ENCODE assay signal across 19 cellular contexts in genomic region chr17:29005562-29005887, GRCh38. TPM values are rescaled to one million over a fixed set of nuclear protein-coding genes. Genes with fewer than 3 reads are reported as not detected.
DNase-seq lines count a peak whose midpoint lies in the region; ATAC-seq, FAIRE-seq and TF ChIP-seq lines count a peak whose summit lies in the region.
"Had no signal": no experiment of that assay in that cellular context is flagged by ENCODE, and none has a peak within 500 bp of the region (broad histone marks: within the 10 kb centered on the region; RNA-seq: fewer than 3 reads in every experiment).

No MANE protein-coding gene starts in this region.

- TF ChIP-seq POLR2A in HepG2 (IDR thresholded peaks at IDR 0.05; ENCODE audit: insufficient read depth in 1 of 2, low read depth in 2 of 2, low read length in 2 of 2) (no peak), right lobe of liver (IDR thresholded peaks at IDR 0.05) (no peak)

- H3K4me1 ChIP-seq in HepG2 (ENCODE audit: insufficient read depth, low read length) (peaks cover 38% of the 10 kb centered on the region), right lobe of liver (peaks cover 0 to 3% (median 0%) of the 10 kb centered on the region in 4 donors), mesenchymal stem cell (ENCODE audit: control insufficient read depth, insufficient read depth, low read depth, low read length) (peaks cover 11% of the 10 kb centered on the region)

- TF ChIP-seq RAD21 in HepG2 (CRISPR knock-in tag; IDR thresholded peaks at IDR 0.05): no peak

- no TSS peak for BruUV-seq in HepG2 (replicated peaks; lab: Mats Ljungman, UMichigan)

- in situ Hi-C loops in HepG2 (cut with HindIII; ENCODE audit: extremely low pct_ligation_motif_present, low pct_unique_long_range_greater_than_20kb): no loop called here

- ATAC-seq in HepG2 (no peak), right lobe of liver (no peak), HG03045 (IDR thresholded peaks at IDR 0.05; ENCODE audit: unreplicated experiment) (no peak), GM21447 (IDR thresholded peaks at IDR 0.05; ENCODE audit: unreplicated experiment) (no peak)

- FAIRE-seq in HepG2 (lab: Jason Lieb, UNC): no peak
- FAIRE-seq: bronchial epithelial cell, kidney had no signal

- no peak overlapping the region for H2AFZ ChIP-seq in HepG2 (ENCODE audit: low read length)
- no peak overlapping the region for H2AFZ ChIP-seq in mesenchymal stem cell (ENCODE audit: low read depth, low read length)

- intact Hi-C loops in HepG2 (cut with micrococcal nuclease; ENCODE audit: unreplicated experiment) (no loop called here), right lobe of liver (cut with DNase I) (no loop called here), dorsolateral prefrontal cortex (cut with DNase I) (no loop called here)

- POLR2A ChIA-PET in HepG2 (lab: Yijun Ruan, JAX): no interaction called here

- H3K23ac ChIP-seq in mesenchymal stem cell (ENCODE audit: low read length in 2 of 2): no peak overlapping the region

- no peak overlapping the region for H3K27ac ChIP-seq in HepG2 (ENCODE audit: extremely low read length, insufficient read depth, low read length)
- no peak overlapping the region for H3K27ac ChIP-seq in right lobe of liver
- peak overlapping the region in 14 of 59 donors; percentile 19 to 87 (median 54) for H3K27ac ChIP-seq in dorsolateral prefrontal cortex
- H3K27ac ChIP-seq in mesenchymal stem cell (ENCODE audit: low read length, poor library complexity, severe bottlenecking): no peak overlapping the region
- H3K27ac ChIP-seq: tibial nerve had no signal

- peaks cover 8% of the 10 kb centered on the region; the same call in 1 of the 2 replicates for H4K20me1 ChIP-seq in HepG2 (ENCODE audit: insufficient read depth, low read length)

- H2BK15ac ChIP-seq in mesenchymal stem cell (ENCODE audit: low read depth, poor library complexity, severe bottlenecking): no peak overlapping the region

- H3K27me3 ChIP-seq in HepG2 (ENCODE audit: control insufficient read depth in 1 of 2, insufficient read depth in 2 of 2, low read length in 2 of 2) (peaks cover 8 to 48% of the 10 kb centered on the region in 2 experiments), right lobe of liver (no peaks in the 10 kb centered on the region), dorsolateral prefrontal cortex (peaks cover 0 to 7% (median 0%) of the 10 kb centered on the region in 45 donors), mesenchymal stem cell (ENCODE audit: control insufficient read depth in 1 of 2, insufficient read depth in 1 of 2, low read length in 2 of 2) (peaks cover 91 to 94% of the 10 kb centered on the region in 2 experiments)

- TF ChIP-seq EP300 in HepG2 (IDR thresholded peaks at IDR 0.05; ENCODE audit: low read depth in 2 of 2, low read length in 2 of 2) (no peak), HepG2 (CRISPR knock-in tag; IDR thresholded peaks at IDR 0.05; ENCODE audit: borderline replicate concordance) (no peak)

- no peak overlapping the region for H3K18ac ChIP-seq in mesenchymal stem cell (ENCODE audit: low read depth in 1 of 2, low read length in 2 of 2)

- H2BK120ac ChIP-seq in mesenchymal stem cell (ENCODE audit: low read depth, low read length): no peak overlapping the region

- H3K36me3 ChIP-seq in HepG2 (replicated peaks in 1 of 2; ENCODE audit: control insufficient read depth in 1 of 2, insufficient read depth in 2 of 2, low read length in 2 of 2) (no peaks in the 10 kb centered on the region), right lobe of liver (no peaks in the 10 kb centered on the region), mesenchymal stem cell (ENCODE audit: control insufficient read depth in 1 of 2, insufficient read depth in 2 of 2, low read depth in 1 of 2, low read length in 2 of 2) (no peaks in the 10 kb centered on the region)
- H3K36me3 ChIP-seq: tibial nerve had no signal

- H3K4me3 ChIP-seq in HepG2 (replicated peaks in 1 of 3; ENCODE audit: insufficient read depth in 1 of 3, low read depth in 2 of 3, low read length in 3 of 3): no peak overlapping the region
- H3K4me3 ChIP-seq in right lobe of liver: no peak overlapping the region
- peak overlapping the region; percentile 38 to 78 (median 61) for H3K4me3 ChIP-seq in dorsolateral prefrontal cortex
- no peak overlapping the region for H3K4me3 ChIP-seq in mesenchymal stem cell (ENCODE audit: insufficient read depth in 1 of 2, low read depth in 1 of 2, low read length in 2 of 2)

- H3K4me2 ChIP-seq in HepG2 (ENCODE audit: low read depth, low read length) (no peak overlapping the region), mesenchymal stem cell (ENCODE audit: low read length, poor library complexity, severe bottlenecking) (peak overlapping the region; percentile 52)

- no peaks in the 10 kb centered on the region for H3K79me2 ChIP-seq in HepG2 (ENCODE audit: insufficient read depth, low read length)

- H2BK12ac ChIP-seq in mesenchymal stem cell (ENCODE audit: low read length in 2 of 2): no peak overlapping the region

- H4K91ac ChIP-seq in mesenchymal stem cell (ENCODE audit: low read length): no peak overlapping the region

- 52% methylated on average over 11 of the region's 38 CpGs for WGBS in HepG2 (ENCODE audit: low lambda C conversion rate)
- no CpG with 5 or more reads among the region's 38 CpGs for WGBS in right lobe of liver (ENCODE audit: insufficient coverage, low coverage, low lambda C conversion rate, missing lambda C conversion rate)
- 6% methylated on average over 24 of the region's 38 CpGs for WGBS in mesenchymal stem cell

- no peak for TF ChIP-seq CTCF in HepG2 (CRISPR knock-in tag; IDR thresholded peaks at IDR 0.05)
- no peak for TF ChIP-seq CTCF in right lobe of liver (IDR thresholded peaks at IDR 0.05)
- TF ChIP-seq CTCF in dorsolateral prefrontal cortex (IDR thresholded peaks at IDR 0.05 in 54 of 56, conservative IDR thresholded peaks at IDR 0.05 in 2 of 56; ENCODE audit: low read depth in 1 of 56, partially characterized antibody in 56 of 56): no peak

- H2BK5ac ChIP-seq in mesenchymal stem cell (ENCODE audit: low read depth, low read length, poor library complexity, severe bottlenecking): no peak overlapping the region

- no peak overlapping the region for H2AK5ac ChIP-seq in mesenchymal stem cell (ENCODE audit: low read length, severe bottlenecking)

- no peak overlapping the region for H3K4ac ChIP-seq in mesenchymal stem cell (ENCODE audit: low read depth in 1 of 2, low read length in 2 of 2)

- no peak for DNase-seq in HepG2 (ENCODE audit: low spot score)
- no peak for DNase-seq in right lobe of liver
- DNase-seq in dorsolateral prefrontal cortex: no peak
- no peak for DNase-seq in mesenchymal stem cell
- no peak for DNase-seq in HCEC 1CT
- no peak for DNase-seq in DMS 273 treated with DMSO at 0.1 percent for 48 hours (lab: John Stamatoyannopoulos, UW)

- no peaks in the 10 kb centered on the region for H3K79me1 ChIP-seq in mesenchymal stem cell (replicated peaks; ENCODE audit: low read length, poor library complexity, severe bottlenecking)

- no peak overlapping the region for H3K9ac ChIP-seq in HepG2 (ENCODE audit: insufficient read depth, low read depth, low read length)
- no peak overlapping the region for H3K9ac ChIP-seq in mesenchymal stem cell (ENCODE audit: low read length)

- H3K9me3 ChIP-seq in HepG2 (ENCODE audit: low read length): no peaks in the 10 kb centered on the region
- H3K9me3 ChIP-seq in right lobe of liver: no peaks in the 10 kb centered on the region
- no peaks in the 10 kb centered on the region for H3K9me3 ChIP-seq in mesenchymal stem cell (ENCODE audit: control insufficient read depth, low read length)

- H3K14ac ChIP-seq in mesenchymal stem cell (ENCODE audit: low read length in 2 of 2): no peak overlapping the region

- CTCF ChIA-PET in HepG2 (lab: Yijun Ruan, JAX; ENCODE audit: low intra/inter-chr PET ratio, low total read pairs): no interaction called here

- no peak overlapping the region for H4K8ac ChIP-seq in mesenchymal stem cell (ENCODE audit: low read length)

RNA-seq across cellular contexts. Expression of gene SEZ6, which starts 0.3 kb away (rescaled TPM):
- not detected in 2 replicates for total RNA-seq in HepG2 (2016; rRNA removed; fragmentation: Illumina TruSeq; extraction: Trizol)
- not detected in 2 replicates for total RNA-seq in HepG2 (2016; cell fraction: cytosol; rRNA removed; fragmentation: Illumina TruSeq; extraction: Trizol; ENCODE audit: low read depth)
- not detected in 2 replicates for total RNA-seq in HepG2 (2016; cell fraction: insoluble cytoplasmic fraction; rRNA removed; fragmentation: Illumina TruSeq; extraction: Trizol)
- not detected in 2 replicates for total RNA-seq in HepG2 (2016; cell fraction: membrane; rRNA removed; fragmentation: Illumina TruSeq; extraction: Trizol)
- total RNA-seq in HepG2 (2016; cell fraction: nucleus; rRNA removed; fragmentation: Illumina TruSeq; extraction: Trizol): not detected in 2 replicates
- 0.01 TPM in 1 of 2 replicates, not detected in the other for polyA plus RNA-seq in HepG2 (2011; rRNA removed)
- 0.03 TPM in 1 of 2 replicates, not detected in the other for polyA plus RNA-seq in HepG2 (2011; cell fraction: cytosol; rRNA removed)
- 0.26 and 0.52 TPM in 2 replicates for polyA plus RNA-seq in HepG2 (2011; cell fraction: nucleus; rRNA removed)
- 0.38 TPM in 1 of 2 replicates, not detected in the other for polyA plus RNA-seq in HepG2 (2012)
- not detected in 2 replicates for polyA plus RNA-seq in HepG2 (2016; cell fraction: cytosol; fragmentation: Illumina TruSeq; extraction: Trizol; ENCODE audit: low read depth)
- not detected in 2 replicates for polyA plus RNA-seq in HepG2 (2016; cell fraction: insoluble cytoplasmic fraction; fragmentation: Illumina TruSeq; extraction: Trizol; ENCODE audit: low read depth)
- polyA plus RNA-seq in HepG2 (2016; cell fraction: membrane; fragmentation: Illumina TruSeq; extraction: Trizol; ENCODE audit: low read depth): not detected in 2 replicates
- polyA plus RNA-seq in HepG2 (2016; cell fraction: nucleus; fragmentation: Illumina TruSeq; extraction: Trizol; ENCODE audit: insufficient read depth, low read depth): not detected in 2 replicates
- not detected in 2 replicates for polyA minus RNA-seq in HepG2 (2011; rRNA and poly(A)+ RNA removed; ENCODE audit: low replicate concordance)
- polyA minus RNA-seq in HepG2 (2011; cell fraction: cytosol; rRNA and poly(A)+ RNA removed): not detected in 2 replicates
- not detected in 2 replicates for polyA minus RNA-seq in HepG2 (2011; cell fraction: nucleus; rRNA and poly(A)+ RNA removed)
- not detected for total RNA-seq in right lobe of liver
- total RNA-seq in dorsolateral prefrontal cortex: 10 to 100 TPM; 10.5 to 57.6 (median 32.5) TPM
- polyA plus RNA-seq in mesenchymal stem cell (2013, experiment 1 of 2): not detected
- 0.04 TPM for polyA plus RNA-seq in mesenchymal stem cell (2013, experiment 2 of 2)
- total RNA-seq: activated CD8-positive, alpha-beta T cell treated with anti-CD3 and anti-CD28 coated beads, Interleukin-2, amount 10 ng/mL, durations not matched to agents 7 days and 5 days; activated naive CD8-positive, alpha-beta T cell treated with anti-CD3 and anti-CD28 coated beads for 36 hours; bronchial epithelial cell; CD8-positive, alpha-beta memory T cell; dermis blood vessel endothelial cell; kidney; mesenteric fat pad; T-helper 1 cell treated with Interleukin-12 subunit alpha and Interleukin-12 subunit beta and Interleukin-4 antibody, amounts not matched to agents 30 ng/mL and 1 ng/mL, for 36 hours; tibial nerve had no signal
- polyA plus RNA-seq: AG04450, esophagus had no signal

RNA-seq across cellular contexts. Expression of gene PIPOX, which starts 37.4 kb away (rescaled TPM):
- total RNA-seq in HepG2 (2016; rRNA removed; fragmentation: Illumina TruSeq; extraction: Trizol) (87.3 and 118 TPM in 2 replicates), right lobe of liver (100 to 1,000 TPM; 167 to 322 (median 226) TPM), dorsolateral prefrontal cortex (10 to 100 TPM in 67 of 120 experiments, 1 to 10 TPM in 53; 3.8 to 24.7 (median 10.6) TPM)
- 26.7 and 31.6 TPM in 2 replicates for total RNA-seq in HepG2 (2016; cell fraction: cytosol; rRNA removed; fragmentation: Illumina TruSeq; extraction: Trizol; ENCODE audit: low read depth)
- 88.1 and 122 TPM in 2 replicates for total RNA-seq in HepG2 (2016; cell fraction: insoluble cytoplasmic fraction; rRNA removed; fragmentation: Illumina TruSeq; extraction: Trizol)
- total RNA-seq in HepG2 (2016; cell fraction: membrane; rRNA removed; fragmentation: Illumina TruSeq; extraction: Trizol): 58.6 and 66.6 TPM in 2 replicates
- total RNA-seq in HepG2 (2016; cell fraction: nucleus; rRNA removed; fragmentation: Illumina TruSeq; extraction: Trizol): 44.6 and 56.3 TPM in 2 replicates
- polyA plus RNA-seq in HepG2 (2011; rRNA removed): 154 and 170 TPM in 2 replicates
- 162 and 171 TPM in 2 replicates for polyA plus RNA-seq in HepG2 (2011; cell fraction: cytosol; rRNA removed)
- polyA plus RNA-seq in HepG2 (2011; cell fraction: nucleus; rRNA removed): 53.1 and 70.6 TPM in 2 replicates
- 126 and 138 TPM in 2 replicates for polyA plus RNA-seq in HepG2 (2012)
- 27.0 and 31.1 TPM in 2 replicates for polyA plus RNA-seq in HepG2 (2016; cell fraction: cytosol; fragmentation: Illumina TruSeq; extraction: Trizol; ENCODE audit: low read depth)
- 141 and 149 TPM in 2 replicates for polyA plus RNA-seq in HepG2 (2016; cell fraction: insoluble cytoplasmic fraction; fragmentation: Illumina TruSeq; extraction: Trizol; ENCODE audit: low read depth)
- 56.2 and 67.0 TPM in 2 replicates for polyA plus RNA-seq in HepG2 (2016; cell fraction: membrane; fragmentation: Illumina TruSeq; extraction: Trizol; ENCODE audit: low read depth)
- 75.2 and 77.3 TPM in 2 replicates for polyA plus RNA-seq in HepG2 (2016; cell fraction: nucleus; fragmentation: Illumina TruSeq; extraction: Trizol; ENCODE audit: insufficient read depth, low read depth)
- polyA minus RNA-seq in HepG2 (2011; rRNA and poly(A)+ RNA removed; ENCODE audit: low replicate concordance): 19.4 and 304 TPM in 2 replicates
- polyA minus RNA-seq in HepG2 (2011; cell fraction: cytosol; rRNA and poly(A)+ RNA removed): 55.4 and 68.2 TPM in 2 replicates
- polyA minus RNA-seq in HepG2 (2011; cell fraction: nucleus; rRNA and poly(A)+ RNA removed): 58.6 and 76.2 TPM in 2 replicates
- 0.15 TPM for polyA plus RNA-seq in mesenchymal stem cell (2013, experiment 1 of 2)
- 0.16 TPM for polyA plus RNA-seq in mesenchymal stem cell (2013, experiment 2 of 2)

RNA-seq across cellular contexts. Expression of gene PHF12, which starts 54.2 kb away (rescaled TPM):
- total RNA-seq in HepG2 (2016; rRNA removed; fragmentation: Illumina TruSeq; extraction: Trizol): 9.8 and 10.0 TPM in 2 replicates
- total RNA-seq in HepG2 (2016; cell fraction: cytosol; rRNA removed; fragmentation: Illumina TruSeq; extraction: Trizol; ENCODE audit: low read depth): 38.8 and 40.7 TPM in 2 replicates
- 6.6 and 12.3 TPM in 2 replicates for total RNA-seq in HepG2 (2016; cell fraction: insoluble cytoplasmic fraction; rRNA removed; fragmentation: Illumina TruSeq; extraction: Trizol)
- 20.1 and 21.2 TPM in 2 replicates for total RNA-seq in HepG2 (2016; cell fraction: membrane; rRNA removed; fragmentation: Illumina TruSeq; extraction: Trizol)
- 11.6 and 13.5 TPM in 2 replicates for total RNA-seq in HepG2 (2016; cell fraction: nucleus; rRNA removed; fragmentation: Illumina TruSeq; extraction: Trizol)
- 17.1 and 23.9 TPM in 2 replicates for polyA plus RNA-seq in HepG2 (2011; rRNA removed)
- 9.0 and 10.2 TPM in 2 replicates for polyA plus RNA-seq in HepG2 (2011; cell fraction: cytosol; rRNA removed)
- polyA plus RNA-seq in HepG2 (2011; cell fraction: nucleus; rRNA removed): 40.3 and 44.7 TPM in 2 replicates
- polyA plus RNA-seq in HepG2 (2012): 12.4 and 17.6 TPM in 2 replicates
- polyA plus RNA-seq in HepG2 (2016; cell fraction: cytosol; fragmentation: Illumina TruSeq; extraction: Trizol; ENCODE audit: low read depth): 2.7 and 2.8 TPM in 2 replicates
- 11.3 and 15.3 TPM in 2 replicates for polyA plus RNA-seq in HepG2 (2016; cell fraction: insoluble cytoplasmic fraction; fragmentation: Illumina TruSeq; extraction: Trizol; ENCODE audit: low read depth)
- polyA plus RNA-seq in HepG2 (2016; cell fraction: membrane; fragmentation: Illumina TruSeq; extraction: Trizol; ENCODE audit: low read depth): 9.9 and 10.4 TPM in 2 replicates
- 39.1 and 44.1 TPM in 2 replicates for polyA plus RNA-seq in HepG2 (2016; cell fraction: nucleus; fragmentation: Illumina TruSeq; extraction: Trizol; ENCODE audit: insufficient read depth, low read depth)
- polyA minus RNA-seq in HepG2 (2011; rRNA and poly(A)+ RNA removed; ENCODE audit: low replicate concordance): 32.1 and 43.1 TPM in 2 replicates
- polyA minus RNA-seq in HepG2 (2011; cell fraction: cytosol; rRNA and poly(A)+ RNA removed): 13.8 and 18.0 TPM in 2 replicates
- polyA minus RNA-seq in HepG2 (2011; cell fraction: nucleus; rRNA and poly(A)+ RNA removed): 23.6 and 28.2 TPM in 2 replicates
- total RNA-seq in right lobe of liver: 10 to 100 TPM; 13.0 to 33.1 (median 17.4) TPM
- 10 to 100 TPM; 32.6 to 65.4 (median 44.1) TPM for total RNA-seq in dorsolateral prefrontal cortex
- 22.4 TPM for polyA plus RNA-seq in mesenchymal stem cell (2013, experiment 1 of 2)
- 20.9 TPM for polyA plus RNA-seq in mesenchymal stem cell (2013, experiment 2 of 2)

Comparison
In these comparisons a context has a peak if more than half of its experiments do, and no peak if none do; other contexts are left out.
1. H3K4me3 ChIP-seq: peak in dorsolateral prefrontal cortex (59 of 59); none in HepG2 (0 of 3), right lobe of liver (0 of 3) and mesenchymal stem cell (0 of 2).
2. RNA of gene SEZ6, which starts 0.3 kb away (total RNA-seq): 10.5 to 57.6 TPM in dorsolateral prefrontal cortex; not detected in HepG2 and not detected in right lobe of liver; every median in the first group is over 10 times any median in the second.